Comparison of ENCODE assay signal across 1 cellular context in the genomic region with DNA sequence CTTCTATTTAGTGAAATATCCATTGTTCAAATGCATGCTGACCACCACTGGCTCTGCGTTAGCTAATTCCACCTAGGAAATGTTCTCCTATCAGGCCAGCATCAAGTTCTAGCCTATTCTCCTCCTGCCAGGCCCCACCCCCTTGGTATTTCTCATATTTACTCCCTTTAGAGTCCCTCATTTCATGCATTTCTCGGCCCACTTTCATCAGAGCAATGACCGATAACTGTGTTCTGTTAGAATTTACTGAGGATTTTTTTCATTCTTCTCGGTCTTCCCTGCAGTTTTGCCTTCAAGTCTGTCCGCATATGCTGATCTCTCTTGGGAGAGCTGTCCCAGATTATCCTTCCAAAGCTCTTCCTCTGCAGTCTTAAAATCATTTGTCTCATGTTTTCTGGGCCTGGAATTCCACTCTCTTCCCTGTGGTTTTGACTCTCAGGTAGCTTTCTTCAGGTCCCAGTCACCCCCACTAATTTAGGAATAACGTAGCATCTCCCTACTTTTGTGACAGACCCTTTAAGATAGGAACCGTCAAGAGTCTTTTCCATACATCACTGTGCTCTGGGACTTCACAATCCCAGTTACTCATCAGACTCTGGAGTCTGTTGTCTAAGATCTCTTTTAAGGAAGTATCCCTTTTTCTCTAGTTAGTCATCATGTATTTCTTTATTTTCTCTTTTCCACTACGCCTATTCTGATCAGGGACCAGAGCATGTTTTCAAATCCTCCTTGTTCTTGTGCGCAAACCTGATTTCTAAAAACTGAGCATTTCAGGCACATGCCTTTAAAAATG.
TF ChIP-seq lines count a peak whose summit lies in the region.

No MANE protein-coding gene starts in this region.

TF ChIP-seq in A549, 52 proteins besides CTCF, POLR2A, EP300 and RAD21 (continued from another document):
- TF ChIP-seq, protein P1, sequence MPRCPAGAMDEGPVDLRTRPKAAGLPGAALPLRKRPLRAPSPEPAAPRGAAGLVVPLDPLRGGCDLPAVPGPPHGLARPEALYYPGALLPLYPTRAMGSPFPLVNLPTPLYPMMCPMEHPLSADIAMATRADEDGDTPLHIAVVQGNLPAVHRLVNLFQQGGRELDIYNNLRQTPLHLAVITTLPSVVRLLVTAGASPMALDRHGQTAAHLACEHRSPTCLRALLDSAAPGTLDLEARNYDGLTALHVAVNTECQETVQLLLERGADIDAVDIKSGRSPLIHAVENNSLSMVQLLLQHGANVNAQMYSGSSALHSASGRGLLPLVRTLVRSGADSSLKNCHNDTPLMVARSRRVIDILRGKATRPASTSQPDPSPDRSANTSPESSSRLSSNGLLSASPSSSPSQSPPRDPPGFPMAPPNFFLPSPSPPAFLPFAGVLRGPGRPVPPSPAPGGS (IDR thresholded peaks at IDR 0.05): no peak
- TF ChIP-seq RCOR1 (IDR thresholded peaks at IDR 0.05; ENCODE audit: low read depth, low read length) (no peak), FOSL2 (IDR thresholded peaks at IDR 0.05) (no peak), FOSL2 (CRISPR knock-in tag; IDR thresholded peaks at IDR 0.05) (no peak), RARB (CRISPR knock-in tag; IDR thresholded peaks at IDR 0.05) (no peak), MAZ (IDR thresholded peaks at IDR 0.05; ENCODE audit: borderline replicate concordance, low read depth, low read length) (no peak), MYC (IDR thresholded peaks at IDR 0.05; ENCODE audit: borderline replicate concordance, low read length) (no peak), ZNF302 (CRISPR knock-in tag; IDR thresholded peaks at IDR 0.05) (no peak), NPAS2 (CRISPR knock-in tag; IDR thresholded peaks at IDR 0.05; ENCODE audit: borderline replicate concordance) (no peak)
- TF ChIP-seq, protein P2, sequence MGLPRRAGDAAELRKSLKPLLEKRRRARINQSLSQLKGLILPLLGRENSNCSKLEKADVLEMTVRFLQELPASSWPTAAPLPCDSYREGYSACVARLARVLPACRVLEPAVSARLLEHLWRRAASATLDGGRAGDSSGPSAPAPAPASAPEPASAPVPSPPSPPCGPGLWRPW (IDR thresholded peaks at IDR 0.05): no peak
- TF ChIP-seq, protein P3, sequence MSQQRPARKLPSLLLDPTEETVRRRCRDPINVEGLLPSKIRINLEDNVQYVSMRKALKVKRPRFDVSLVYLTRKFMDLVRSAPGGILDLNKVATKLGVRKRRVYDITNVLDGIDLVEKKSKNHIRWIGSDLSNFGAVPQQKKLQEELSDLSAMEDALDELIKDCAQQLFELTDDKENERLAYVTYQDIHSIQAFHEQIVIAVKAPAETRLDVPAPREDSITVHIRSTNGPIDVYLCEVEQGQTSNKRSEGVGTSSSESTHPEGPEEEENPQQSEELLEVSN (IDR thresholded peaks at IDR 0.05; ENCODE audit: borderline replicate concordance, low read depth): no peak
